11 cellular contexts compared by ENCODE assay signal in genomic region chr12:115000038-115000437, GRCh38.
DNase-seq lines count a peak whose midpoint lies in the region; ATAC-seq and TF ChIP-seq lines count a peak whose summit lies in the region.
"Had no signal": no experiment of that assay in that cellular context is flagged by ENCODE, and none has a peak within 500 bp of the region (broad histone marks: within the 10 kb centered on the region; RNA-seq: fewer than 3 reads in every experiment).

No MANE protein-coding gene starts in this region.

- DNase-seq in MM.1S (peak; percentile 33), amniotic epithelial cell (ENCODE audit: low read depth) (peak; percentile 69), cardiac septum (ENCODE audit: low spot score) (no peak), cerebellar cortex (ENCODE audit: low spot score) (no peak)
- DNase-seq: activated T-cell treated with anti-CD3 and anti-CD28 coated beads, Interleukin-2, amount 50 U/mL, for 24 hours; NCI-H526 treated with DMSO at 0.1 percent for 48 hours had no signal

- H3K9me2 ChIP-seq in MM.1S (replicated peaks; ENCODE audit: insufficient read depth, low read length) = no peaks in the 10 kb centered on the region

- H3K36me3 Mint-ChIP-seq in nephron (ENCODE audit: low read depth) = peaks cover 4% of the 10 kb centered on the region
- H3K36me3 Mint-ChIP-seq: IgD-negative memory B cell had no signal

- H3K9me3 Mint-ChIP-seq in nephron = peaks cover 5% of the 10 kb centered on the region
- H3K9me3 Mint-ChIP-seq: activated T-cell treated with anti-CD3 and anti-CD28 coated beads, Interleukin-2, amount 50 U/mL, for 24 hours had no signal

- H3K36me3 ChIP-seq in MM.1S (replicated peaks; ENCODE audit: insufficient read depth, low read length) = no peaks in the 10 kb centered on the region

- no peak overlapping the region for H3K4me2 ChIP-seq in MM.1S (ENCODE audit: low read depth, low read length)

- no peak overlapping the region for H3K4me3 ChIP-seq in MM.1S (ENCODE audit: low read length)
- H3K4me3 ChIP-seq: lung had no signal

- peaks cover 6% of the 10 kb centered on the region for H3K27me3 Mint-ChIP-seq in nephron (ENCODE audit: low read depth)

- H3K4me1 ChIP-seq in MM.1S (ENCODE audit: low read length) = 0 out of 2 replicates have a peak, but pooled peaks cover 9% of the 10 kb centered on the region

- H3K4me3 Mint-ChIP-seq in nephron = no peak overlapping the region
- H3K4me3 Mint-ChIP-seq: activated T-cell treated with anti-CD3 and anti-CD28 coated beads, Interleukin-2, amount 50 U/mL, for 24 hours had no signal

- no peaks in the 10 kb centered on the region for H3K27me3 ChIP-seq in MM.1S (replicated peaks; ENCODE audit: insufficient read depth, low read length)

- H2AFZ ChIP-seq in MM.1S (ENCODE audit: low read length) = no peak overlapping the region

- no peaks in the 10 kb centered on the region for H3K79me2 ChIP-seq in MM.1S (ENCODE audit: low read length)

- H4K20me1 ChIP-seq in MM.1S (ENCODE audit: insufficient read depth, low read length) = no peaks in the 10 kb centered on the region

- peak; percentile 64 for ATAC-seq in GM18873 (IDR thresholded peaks at IDR 0.05; ENCODE audit: low FRiP score, unreplicated experiment)
- ATAC-seq in GM18502 (IDR thresholded peaks at IDR 0.05; ENCODE audit: poor library complexity, unreplicated experiment) = no peak

- peak overlapping the region; percentile 36 to 76 (median 75) for H3K27ac Mint-ChIP-seq in nephron
- H3K27ac Mint-ChIP-seq: activated T-cell treated with anti-CD3 and anti-CD28 coated beads, Interleukin-2, amount 50 U/mL, for 24 hours; IgD-negative memory B cell had no signal

- H3K27ac ChIP-seq in MM.1S (ENCODE audit: low read length) = peak overlapping the region; percentile 31; the same call in 1 of the 2 replicates

- peaks cover 44% of the 10 kb centered on the region for H3K4me1 Mint-ChIP-seq in nephron

- intact Hi-C loops in cardiac septum (cut with DNase I) = no loop called here

- H3F3A ChIP-seq in MM.1S (ENCODE audit: insufficient read depth, low read length) = no peaks in the 10 kb centered on the region

- H3K9me3 ChIP-seq in MM.1S (replicated peaks; ENCODE audit: insufficient read depth, low read length) = no peaks in the 10 kb centered on the region

- no peak overlapping the region for H3K9ac ChIP-seq in MM.1S (ENCODE audit: low read length)

- TF ChIP-seq CTCF in MM.1S (IDR thresholded peaks at IDR 0.05; ENCODE audit: low read length) (no peak), nephron (IDR thresholded peaks at IDR 0.05; ENCODE audit: unreplicated experiment in 3 of 3) (no peak)

Comparison
In these comparisons a context has a peak if more than half of its experiments do, and no peak if none do; other contexts are left out.
1. DNase-seq: peak in MM.1S (single experiment) and amniotic epithelial cell (single experiment); none in cardiac septum (single experiment) and cerebellar cortex (single experiment).